Comparison of ENCODE assay signal across 16 cellular contexts in the genomic region with DNA sequence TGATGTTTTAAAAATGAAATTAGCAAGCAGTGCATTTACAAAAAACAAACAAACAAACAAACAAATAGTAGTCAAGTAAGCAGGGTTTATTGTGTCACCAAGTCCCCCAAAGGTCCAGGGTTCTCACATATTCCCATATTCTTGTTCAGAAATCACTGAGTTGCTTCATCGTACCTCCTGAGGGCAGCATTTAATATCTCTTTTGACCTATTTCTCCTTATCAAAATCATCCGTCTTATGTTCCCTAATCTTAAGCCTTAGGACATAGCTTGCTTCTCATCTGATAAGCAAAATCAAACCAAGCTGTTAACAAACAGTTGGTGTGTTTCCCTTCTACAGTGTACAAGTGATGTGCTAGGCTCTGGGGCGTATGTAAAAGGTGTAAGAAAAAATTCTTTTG.
"Had no signal": no experiment of that assay in that cellular context is flagged by ENCODE, and none has a peak within 500 bp of the region (broad histone marks: within the 10 kb centered on the region; RNA-seq: fewer than 3 reads in every experiment).

No MANE protein-coding gene starts in this region.

- H3K36me3 ChIP-seq: cardiac muscle cell, gastroesophageal sphincter, left ventricle myocardium inferior, pancreas, thoracic aorta, WERI-Rb-1 had no signal

- H3K4me3 Mint-ChIP-seq: activated CD8-positive, alpha-beta T cell treated with anti-CD3 and anti-CD28 coated beads, Interleukin-2, amount 10 ng/mL, durations not matched to agents 7 days and 5 days; activated T-helper 1 cell treated with anti-CD3 and anti-CD28 coated beads, Interleukin-12 subunit alpha, Interleukin-12 subunit beta, Interleukin-2, Interleukin-4 antibody, amounts not matched to agents 30 ng/mL and 10 ng/mL and 1 ng/mL, durations not matched to agents 14 hours and 24 hours and 36 hours; stimulated activated naive CD8-positive, alpha-beta T cell treated with anti-CD3 and anti-CD28 coated beads, Interleukin-15, amount 100 ng/mL, for 72 hours; T-helper 2 cell treated with Interferon-gamma antibody and Interleukin-4, amounts not matched to agents 5 μg/mL and 100 μg/mL, for 36 hours had no signal

- H3K27ac ChIP-seq: cardiac muscle cell, gastroesophageal sphincter, left ventricle myocardium inferior, pancreas, thoracic aorta, WERI-Rb-1 had no signal

- H3K27me3 ChIP-seq: cardiac muscle cell, gastroesophageal sphincter, pancreas had no signal

- ATAC-seq: activated CD8-positive, alpha-beta T cell treated with anti-CD3 and anti-CD28 coated beads, Interleukin-2, amount 10 ng/mL, durations not matched to agents 7 days and 5 days; gastroesophageal sphincter; pancreas; stimulated activated naive CD8-positive, alpha-beta T cell treated with anti-CD3 and anti-CD28 coated beads, Interleukin-15, amount 100 ng/mL, for 72 hours had no signal

- H3K9me3 ChIP-seq: gastroesophageal sphincter, pancreas, thoracic aorta had no signal

- H3K27ac Mint-ChIP-seq: activated CD8-positive, alpha-beta T cell treated with anti-CD3 and anti-CD28 coated beads, Interleukin-2, amount 10 ng/mL, durations not matched to agents 7 days and 5 days; activated T-helper 1 cell treated with anti-CD3 and anti-CD28 coated beads, Interleukin-12 subunit alpha, Interleukin-12 subunit beta, Interleukin-2, Interleukin-4 antibody, amounts not matched to agents 30 ng/mL and 10 ng/mL and 1 ng/mL, durations not matched to agents 14 hours and 24 hours and 36 hours; stimulated activated naive CD8-positive, alpha-beta T cell treated with anti-CD3 and anti-CD28 coated beads, Interleukin-15, amount 100 ng/mL, for 72 hours; T-helper 2 cell treated with Interferon-gamma antibody and Interleukin-4, amounts not matched to agents 5 μg/mL and 100 μg/mL, for 36 hours had no signal

- DNase-seq: activated CD4-positive, alpha-beta T cell treated with anti-CD3 and anti-CD28 coated beads for 48 hours; activated CD8-positive, alpha-beta T cell treated with anti-CD3 and anti-CD28 coated beads, Interleukin-2, amount 10 ng/mL, durations not matched to agents 7 days and 5 days; activated naive CD4-positive, alpha-beta T cell; effector CD8-positive, alpha-beta T cell; kidney; left ventricle myocardium inferior; mesenchymal stem cell; pancreas; stimulated activated CD4-positive, alpha-beta T cell treated with anti-CD3 and anti-CD28 coated beads, Interleukin-4, amount 100 ng/mL, for 4 hours; stimulated activated naive CD8-positive, alpha-beta T cell treated with anti-CD3 and anti-CD28 coated beads, Interleukin-15, amount 100 ng/mL, for 72 hours; WERI-Rb-1 had no signal

- H3K4me3 ChIP-seq: cardiac muscle cell, gastroesophageal sphincter, left ventricle myocardium inferior, pancreas, thoracic aorta had no signal

- H3K4me1 ChIP-seq: gastroesophageal sphincter, pancreas had no signal

- H3K4me1 Mint-ChIP-seq: stimulated activated naive CD8-positive, alpha-beta T cell treated with anti-CD3 and anti-CD28 coated beads, Interleukin-15, amount 100 ng/mL, for 72 hours had no signal

- H3K9me3 Mint-ChIP-seq: activated T-helper 1 cell treated with anti-CD3 and anti-CD28 coated beads, Interleukin-12 subunit alpha, Interleukin-12 subunit beta, Interleukin-2, Interleukin-4 antibody, amounts not matched to agents 30 ng/mL and 10 ng/mL and 1 ng/mL, durations not matched to agents 14 hours and 24 hours and 36 hours had no signal
